8 cellular contexts compared by ENCODE assay signal in the genomic region with DNA sequence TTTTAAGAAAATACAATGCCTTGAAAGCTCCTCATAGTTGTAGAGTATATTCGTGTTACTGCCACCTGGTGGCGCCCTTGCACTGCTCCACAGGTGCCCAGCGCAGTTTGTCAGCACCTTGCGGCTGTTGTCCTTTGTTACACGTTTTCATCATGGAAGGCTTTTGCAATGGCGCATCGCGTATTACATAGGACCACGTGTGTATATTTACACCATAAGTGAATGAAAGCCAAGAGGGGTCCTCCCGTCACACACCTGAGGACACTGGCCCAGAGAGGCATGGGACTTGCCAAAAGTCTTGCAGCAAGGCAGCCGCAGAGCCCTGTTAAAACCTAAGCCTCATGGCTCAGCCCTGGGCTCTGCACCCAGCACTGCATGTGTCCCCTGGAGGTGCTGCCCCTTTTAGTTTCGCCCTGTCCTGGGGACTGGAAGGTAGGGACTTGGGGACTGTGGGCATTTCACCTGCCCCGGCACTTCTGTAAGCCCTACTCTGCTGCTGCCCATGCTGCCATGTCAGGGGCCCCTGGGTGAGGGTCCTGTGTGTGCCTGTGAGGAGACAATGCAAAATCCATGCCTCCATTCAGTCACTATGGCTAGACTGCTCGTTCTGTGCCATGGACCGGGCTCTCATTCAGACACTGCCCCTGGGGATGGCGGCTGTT. TPM values are rescaled to one million over a fixed set of nuclear protein-coding genes. Genes with fewer than 3 reads are reported as not detected.
A peak's percentile ranks its signal among the peaks of the same experiment; 100 is the strongest.
DNase-seq lines count a peak whose midpoint lies in the region; ATAC-seq and TF ChIP-seq lines count a peak whose summit lies in the region.

No MANE protein-coding gene starts in this region.

- H3K4me1 Mint-ChIP-seq in activated naive CD8-positive, alpha-beta T cell (ENCODE audit: low read depth): peaks cover 9% of the 10 kb centered on the region

- no peaks in the 10 kb centered on the region for H3K9me3 Mint-ChIP-seq in activated naive CD8-positive, alpha-beta T cell (ENCODE audit: low read depth)

- peak overlapping the region; percentile 82 for H3K27ac Mint-ChIP-seq in activated naive CD8-positive, alpha-beta T cell

- no peak overlapping the region for H3K4me3 Mint-ChIP-seq in activated naive CD8-positive, alpha-beta T cell

- H3K9me3 ChIP-seq in cardiac muscle cell (ENCODE audit: low read depth): no peaks in the 10 kb centered on the region

- no peak overlapping the region for H3K4me3 ChIP-seq in cardiac muscle cell

- H3K27ac ChIP-seq in cardiac muscle cell: no peak overlapping the region

- no peaks in the 10 kb centered on the region for H3K27me3 Mint-ChIP-seq in activated naive CD8-positive, alpha-beta T cell

- no peaks in the 10 kb centered on the region for H3K36me3 Mint-ChIP-seq in activated naive CD8-positive, alpha-beta T cell

- DNase-seq in GDM1 (lab: John Stamatoyannopoulos, UW): peak; percentile 22
- DNase-seq in NAMALWA (ENCODE audit: low spot score): peak; percentile 82
- DNase-seq in SKM-1 (lab: John Stamatoyannopoulos, UW; ENCODE audit: unreplicated experiment): peak; percentile 25
- DNase-seq in cardiac muscle cell (ENCODE audit: low read depth in 1 of 2, low spot score in 1 of 2): peak; percentile 77 to 82
- peak; percentile 60 for DNase-seq in pulmonary artery endothelial cell (ENCODE audit: low read depth, low spot score)

- H3K27me3 ChIP-seq in cardiac muscle cell: no peaks in the 10 kb centered on the region

- H3K36me3 ChIP-seq in cardiac muscle cell: peaks cover 2% of the 10 kb centered on the region

- ATAC-seq in HG02840 (IDR thresholded peaks at IDR 0.05; ENCODE audit: low FRiP score, unreplicated experiment) (no peak), HG02973 (IDR thresholded peaks at IDR 0.05; ENCODE audit: unreplicated experiment) (no peak)

- TF ChIP-seq CTCF in cardiac muscle cell (IDR thresholded peaks at IDR 0.05; ENCODE audit: low read depth, low read length): peak; percentile 78

- no peaks in the 10 kb centered on the region for H3K4me1 ChIP-seq in cardiac muscle cell (ENCODE audit: low read depth)

RNA-seq across cellular contexts. Expression of a gene that starts 24.3 kb away (rescaled TPM):
- total RNA-seq in cardiac muscle cell (43.5 and 65.3 TPM in 2 replicates), pulmonary artery endothelial cell (66.5 and 97.4 TPM in 2 replicates)
- polyA plus RNA-seq in cardiac muscle cell: 24.9 and 30.4 TPM in 2 replicates

RNA-seq across cellular contexts. Expression of a gene that starts 52.9 kb away (rescaled TPM):
- total RNA-seq in cardiac muscle cell: 7.4 and 10.7 TPM in 2 replicates
- polyA plus RNA-seq in cardiac muscle cell: 7.5 and 9.7 TPM in 2 replicates
- 42.9 and 66.4 TPM in 2 replicates for total RNA-seq in pulmonary artery endothelial cell

Comparison
In these comparisons a context has a peak if more than half of its experiments do, and no peak if none do; other contexts are left out.
1. DNase-seq: peak in every context shown above with its lines; median percentile 82 in NAMALWA; 80 in cardiac muscle cell; 60 in pulmonary artery endothelial cell; 25 in SKM-1; 22 in GDM1.